In the genomic region with DNA sequence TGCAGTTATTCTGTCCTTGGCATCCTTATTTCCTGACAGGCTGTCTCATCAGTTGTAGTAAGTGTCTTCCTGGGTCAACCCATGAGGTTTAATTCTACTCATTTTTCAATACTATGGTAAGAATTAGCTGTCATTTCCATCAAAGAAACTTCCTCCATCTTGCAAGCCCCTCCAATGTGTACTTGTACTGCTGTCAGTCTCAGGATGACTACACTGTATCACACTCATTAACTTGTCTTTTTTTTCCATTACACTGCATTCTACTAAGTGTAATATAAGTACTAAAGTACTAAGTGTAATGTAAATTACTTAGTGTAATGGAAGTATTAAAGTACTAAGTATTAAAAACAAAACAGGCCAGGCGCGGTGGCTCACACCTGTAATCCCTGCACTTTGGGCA, we compare ENCODE assay signal across 17 cellular contexts.
DNase-seq lines count a peak whose midpoint lies in the region; ATAC-seq and TF ChIP-seq lines count a peak whose summit lies in the region.
"Had no signal": no experiment of that assay in that cellular context is flagged by ENCODE, and none has a peak within 500 bp of the region (broad histone marks: within the 10 kb centered on the region; RNA-seq: fewer than 3 reads in every experiment).

No MANE protein-coding gene starts in this region.

- peak overlapping the region; percentile 5 for H3K27ac Mint-ChIP-seq in activated CD8-positive, alpha-beta T cell treated with anti-CD3 and anti-CD28 coated beads for 36 hours
- no peak overlapping the region for H3K27ac Mint-ChIP-seq in activated CD8-positive, alpha-beta T cell treated with anti-CD3 and anti-CD28 coated beads, Interleukin-2, amount 10 ng/mL, durations not matched to agents 7 days and 5 days
- peak overlapping the region in 1 of 2 donors; percentile 51 for H3K27ac Mint-ChIP-seq in activated naive CD4-positive, alpha-beta T cell treated with anti-CD3 and anti-CD28 coated beads, Interleukin-2, amount 50 U/mL, for 72 hours
- H3K27ac Mint-ChIP-seq in activated naive CD4-positive, alpha-beta T cell treated with anti-CD3 and anti-CD28 coated beads for 36 hours = no peak overlapping the region
- no peak overlapping the region for H3K27ac Mint-ChIP-seq in stimulated activated effector memory CD8-positive, alpha-beta T cell treated with anti-CD3 and anti-CD28 coated beads, Interleukin-12 subunit alpha, Interleukin-12 subunit beta, amount 100 ng/mL, for 72 hours
- peak overlapping the region; percentile 45 for H3K27ac Mint-ChIP-seq in stimulated activated naive CD8-positive, alpha-beta T cell treated with anti-CD3 and anti-CD28 coated beads, Interleukin-15, Interleukin-2, amounts not matched to agents 100 ng/mL and 50 ng/mL, for 24 hours
- H3K27ac Mint-ChIP-seq: CD4-positive, alpha-beta memory T cell; HFFc6 had no signal

- POLR2A ChIA-PET in activated CD8-positive, alpha-beta T cell treated with anti-CD3 and anti-CD28 coated beads for 36 hours (lab: Charles Lee) = no interaction called here
- POLR2A ChIA-PET in activated CD8-positive, alpha-beta T cell treated with anti-CD3 and anti-CD28 coated beads, Interleukin-2, amount 10 ng/mL, durations not matched to agents 7 days and 5 days (lab: Charles Lee) = no interaction called here

- CTCF ChIA-PET in activated CD8-positive, alpha-beta T cell treated with anti-CD3 and anti-CD28 coated beads for 36 hours (lab: Charles Lee) = no interaction called here
- CTCF ChIA-PET in activated CD8-positive, alpha-beta T cell treated with anti-CD3 and anti-CD28 coated beads, Interleukin-2, amount 10 ng/mL, durations not matched to agents 7 days and 5 days (lab: Charles Lee) = no interaction called here
- CTCF ChIA-PET in activated naive CD4-positive, alpha-beta T cell treated with anti-CD3 and anti-CD28 coated beads for 36 hours (lab: Charles Lee) = no interaction called here

- intact Hi-C loops in activated CD8-positive, alpha-beta T cell treated with anti-CD3 and anti-CD28 coated beads for 36 hours (cut with micrococcal nuclease) = no loop called here
- intact Hi-C loops in activated naive CD4-positive, alpha-beta T cell treated with anti-CD3 and anti-CD28 coated beads for 36 hours (cut with micrococcal nuclease) = no loop called here

- H3K36me3 Mint-ChIP-seq in activated CD8-positive, alpha-beta T cell treated with anti-CD3 and anti-CD28 coated beads for 36 hours (ENCODE audit: low read depth) = peaks cover 24% of the 10 kb centered on the region
- peaks cover 12% of the 10 kb centered on the region for H3K36me3 Mint-ChIP-seq in activated CD8-positive, alpha-beta T cell treated with anti-CD3 and anti-CD28 coated beads, Interleukin-2, amount 10 ng/mL, durations not matched to agents 7 days and 5 days (ENCODE audit: low read depth)
- H3K36me3 Mint-ChIP-seq in activated naive CD4-positive, alpha-beta T cell treated with anti-CD3 and anti-CD28 coated beads, Interleukin-2, amount 50 U/mL, for 72 hours = peaks cover 14 to 23% of the 10 kb centered on the region in 2 donors
- peaks cover 32% of the 10 kb centered on the region for H3K36me3 Mint-ChIP-seq in activated naive CD4-positive, alpha-beta T cell treated with anti-CD3 and anti-CD28 coated beads for 36 hours (ENCODE audit: low read depth)
- H3K36me3 Mint-ChIP-seq in stimulated activated effector memory CD8-positive, alpha-beta T cell treated with anti-CD3 and anti-CD28 coated beads, Interleukin-12 subunit alpha, Interleukin-12 subunit beta, amount 100 ng/mL, for 72 hours = no peaks in the 10 kb centered on the region
- H3K36me3 Mint-ChIP-seq in stimulated activated naive CD8-positive, alpha-beta T cell treated with anti-CD3 and anti-CD28 coated beads, Interleukin-15, Interleukin-2, amounts not matched to agents 100 ng/mL and 50 ng/mL, for 24 hours (ENCODE audit: low read depth) = peaks cover 66% of the 10 kb centered on the region

- H3K4me1 Mint-ChIP-seq in activated CD8-positive, alpha-beta T cell treated with anti-CD3 and anti-CD28 coated beads for 36 hours (ENCODE audit: low read depth) = peaks cover 5% of the 10 kb centered on the region
- no peaks in the 10 kb centered on the region for H3K4me1 Mint-ChIP-seq in activated CD8-positive, alpha-beta T cell treated with anti-CD3 and anti-CD28 coated beads, Interleukin-2, amount 10 ng/mL, durations not matched to agents 7 days and 5 days (ENCODE audit: low read depth)
- peaks cover 4% of the 10 kb centered on the region for H3K4me1 Mint-ChIP-seq in activated naive CD4-positive, alpha-beta T cell treated with anti-CD3 and anti-CD28 coated beads for 36 hours (ENCODE audit: low read depth)
- no peaks in the 10 kb centered on the region for H3K4me1 Mint-ChIP-seq in stimulated activated effector memory CD8-positive, alpha-beta T cell treated with anti-CD3 and anti-CD28 coated beads, Interleukin-12 subunit alpha, Interleukin-12 subunit beta, amount 100 ng/mL, for 72 hours
- peaks cover 4% of the 10 kb centered on the region for H3K4me1 Mint-ChIP-seq in stimulated activated naive CD8-positive, alpha-beta T cell treated with anti-CD3 and anti-CD28 coated beads, Interleukin-15, Interleukin-2, amounts not matched to agents 100 ng/mL and 50 ng/mL, for 24 hours (ENCODE audit: low read depth)

- H3K27me3 Mint-ChIP-seq in activated CD8-positive, alpha-beta T cell treated with anti-CD3 and anti-CD28 coated beads for 36 hours = no peaks in the 10 kb centered on the region
- no peaks in the 10 kb centered on the region for H3K27me3 Mint-ChIP-seq in activated CD8-positive, alpha-beta T cell treated with anti-CD3 and anti-CD28 coated beads, Interleukin-2, amount 10 ng/mL, durations not matched to agents 7 days and 5 days (ENCODE audit: low read depth)
- no peaks in the 10 kb centered on the region for H3K27me3 Mint-ChIP-seq in activated naive CD4-positive, alpha-beta T cell treated with anti-CD3 and anti-CD28 coated beads for 36 hours (ENCODE audit: low read depth)
- no peaks in the 10 kb centered on the region for H3K27me3 Mint-ChIP-seq in stimulated activated naive CD8-positive, alpha-beta T cell treated with anti-CD3 and anti-CD28 coated beads, Interleukin-15, Interleukin-2, amounts not matched to agents 100 ng/mL and 50 ng/mL, for 24 hours
- H3K27me3 Mint-ChIP-seq: CD4-positive, alpha-beta memory T cell had no signal

- ATAC-seq in activated CD8-positive, alpha-beta T cell treated with anti-CD3 and anti-CD28 coated beads for 36 hours = peak; percentile 49
- no peak for ATAC-seq in activated CD8-positive, alpha-beta T cell treated with anti-CD3 and anti-CD28 coated beads, Interleukin-2, amount 10 ng/mL, durations not matched to agents 7 days and 5 days
- peak; percentile 29 to 93 for ATAC-seq in activated naive CD4-positive, alpha-beta T cell treated with anti-CD3 and anti-CD28 coated beads, Interleukin-2, amount 50 U/mL, for 72 hours
- peak; percentile 91 for ATAC-seq in stimulated activated effector memory CD8-positive, alpha-beta T cell treated with anti-CD3 and anti-CD28 coated beads, Interleukin-12 subunit alpha, Interleukin-12 subunit beta, amount 100 ng/mL, for 72 hours
- no peak for ATAC-seq in GM21360 (IDR thresholded peaks at IDR 0.05; ENCODE audit: unreplicated experiment)

- TF ChIP-seq CTCF in activated CD8-positive, alpha-beta T cell treated with anti-CD3 and anti-CD28 coated beads for 36 hours (IDR thresholded peaks at IDR 0.05) = no peak

- no peak overlapping the region for H3K4me3 Mint-ChIP-seq in activated CD8-positive, alpha-beta T cell treated with anti-CD3 and anti-CD28 coated beads for 36 hours
- H3K4me3 Mint-ChIP-seq in activated CD8-positive, alpha-beta T cell treated with anti-CD3 and anti-CD28 coated beads, Interleukin-2, amount 10 ng/mL, durations not matched to agents 7 days and 5 days = no peak overlapping the region
- H3K4me3 Mint-ChIP-seq in activated naive CD4-positive, alpha-beta T cell treated with anti-CD3 and anti-CD28 coated beads for 36 hours = no peak overlapping the region
- H3K4me3 Mint-ChIP-seq in stimulated activated effector memory CD8-positive, alpha-beta T cell treated with anti-CD3 and anti-CD28 coated beads, Interleukin-12 subunit alpha, Interleukin-12 subunit beta, amount 100 ng/mL, for 72 hours = no peak overlapping the region
- H3K4me3 Mint-ChIP-seq in stimulated activated naive CD8-positive, alpha-beta T cell treated with anti-CD3 and anti-CD28 coated beads, Interleukin-15, Interleukin-2, amounts not matched to agents 100 ng/mL and 50 ng/mL, for 24 hours = no peak overlapping the region
- H3K4me3 Mint-ChIP-seq: CD4-positive, alpha-beta memory T cell; HFFc6 had no signal

- H3K9me3 Mint-ChIP-seq in activated CD8-positive, alpha-beta T cell treated with anti-CD3 and anti-CD28 coated beads for 36 hours = no peaks in the 10 kb centered on the region
- no peaks in the 10 kb centered on the region for H3K9me3 Mint-ChIP-seq in activated CD8-positive, alpha-beta T cell treated with anti-CD3 and anti-CD28 coated beads, Interleukin-2, amount 10 ng/mL, durations not matched to agents 7 days and 5 days (ENCODE audit: insufficient read depth)
- H3K9me3 Mint-ChIP-seq in activated naive CD4-positive, alpha-beta T cell treated with anti-CD3 and anti-CD28 coated beads, Interleukin-2, amount 50 U/mL, for 72 hours = peaks cover 0 to 14% of the 10 kb centered on the region in 2 donors
- no peaks in the 10 kb centered on the region for H3K9me3 Mint-ChIP-seq in activated naive CD4-positive, alpha-beta T cell treated with anti-CD3 and anti-CD28 coated beads for 36 hours
- no peaks in the 10 kb centered on the region for H3K9me3 Mint-ChIP-seq in stimulated activated effector memory CD8-positive, alpha-beta T cell treated with anti-CD3 and anti-CD28 coated beads, Interleukin-12 subunit alpha, Interleukin-12 subunit beta, amount 100 ng/mL, for 72 hours
- H3K9me3 Mint-ChIP-seq in stimulated activated naive CD8-positive, alpha-beta T cell treated with anti-CD3 and anti-CD28 coated beads, Interleukin-15, Interleukin-2, amounts not matched to agents 100 ng/mL and 50 ng/mL, for 24 hours = peaks cover under 1% of the 10 kb centered on the region
- H3K9me3 Mint-ChIP-seq: HFFc6 had no signal

- DNase-seq in activated CD8-positive, alpha-beta T cell treated with anti-CD3 and anti-CD28 coated beads for 36 hours = no peak
- DNase-seq in activated CD8-positive, alpha-beta T cell treated with anti-CD3 and anti-CD28 coated beads, Interleukin-2, amount 10 ng/mL, durations not matched to agents 7 days and 5 days = no peak
- DNase-seq in activated naive CD4-positive, alpha-beta T cell treated with anti-CD3 and anti-CD28 coated beads, Interleukin-2, amount 50 U/mL, for 72 hours (ENCODE audit: low spot score in 2 of 2) = no peak
- DNase-seq in activated naive CD4-positive, alpha-beta T cell treated with anti-CD3 and anti-CD28 coated beads for 36 hours = no peak
- DNase-seq in stimulated activated effector memory CD8-positive, alpha-beta T cell treated with anti-CD3 and anti-CD28 coated beads, Interleukin-12 subunit alpha, Interleukin-12 subunit beta, amount 100 ng/mL, for 72 hours (ENCODE audit: low spot score in 2 of 2) = no peak
- DNase-seq in HPDE6-E6E7 (ENCODE audit: extremely low spot score) = no peak
- DNase-seq: C1 segment of cervical spinal cord; Calu3; CD4-positive, alpha-beta memory T cell; COR-L47; DMS53; DMS79 treated with DMSO at 0.1 percent for 48 hours; GF-D8; GOT3; HFFc6 had no signal

Comparison
In these comparisons a context has a peak if more than half of its experiments do, and no peak if none do; other contexts are left out.
1. ATAC-seq: peak in activated CD8-positive, alpha-beta T cell treated with anti-CD3 and anti-CD28 coated beads for 36 hours (single experiment), activated naive CD4-positive, alpha-beta T cell treated with anti-CD3 and anti-CD28 coated beads, Interleukin-2, amount 50 U/mL, for 72 hours (2 of 2) and stimulated activated effector memory CD8-positive, alpha-beta T cell treated with anti-CD3 and anti-CD28 coated beads, Interleukin-12 subunit alpha, Interleukin-12 subunit beta, amount 100 ng/mL, for 72 hours (single experiment); none in activated CD8-positive, alpha-beta T cell treated with anti-CD3 and anti-CD28 coated beads, Interleukin-2, amount 10 ng/mL, durations not matched to agents 7 days and 5 days (single experiment) and GM21360 (single experiment).
2. H3K27ac Mint-ChIP-seq: peak in activated CD8-positive, alpha-beta T cell treated with anti-CD3 and anti-CD28 coated beads for 36 hours (single experiment) and stimulated activated naive CD8-positive, alpha-beta T cell treated with anti-CD3 and anti-CD28 coated beads, Interleukin-15, Interleukin-2, amounts not matched to agents 100 ng/mL and 50 ng/mL, for 24 hours (single experiment); none in activated CD8-positive, alpha-beta T cell treated with anti-CD3 and anti-CD28 coated beads, Interleukin-2, amount 10 ng/mL, durations not matched to agents 7 days and 5 days (single experiment), activated naive CD4-positive, alpha-beta T cell treated with anti-CD3 and anti-CD28 coated beads for 36 hours (single experiment) and stimulated activated effector memory CD8-positive, alpha-beta T cell treated with anti-CD3 and anti-CD28 coated beads, Interleukin-12 subunit alpha, Interleukin-12 subunit beta, amount 100 ng/mL, for 72 hours (single experiment).